ENCODE assay signal across 8 cellular contexts in the genomic region with DNA sequence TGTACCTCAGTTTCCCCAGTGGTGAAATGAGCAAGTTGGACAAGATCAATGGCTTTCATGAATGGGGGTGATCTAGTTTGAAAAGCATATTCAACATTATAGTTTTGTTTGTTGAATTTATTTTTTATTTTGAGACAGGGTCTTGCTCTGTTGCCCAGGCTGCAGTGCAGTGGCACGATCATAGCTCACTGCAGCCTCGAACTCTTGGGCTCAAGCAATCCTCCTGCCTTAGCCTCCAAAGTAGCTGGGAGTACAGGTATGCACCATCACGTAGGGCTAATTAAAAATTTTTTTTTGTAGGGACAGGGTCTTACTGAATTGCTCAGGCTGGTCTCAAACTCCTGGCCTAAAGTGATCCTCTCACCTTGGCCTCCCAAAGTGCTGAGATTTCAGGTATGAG.
"Had no signal": no experiment of that assay in that cellular context is flagged by ENCODE, and none has a peak within 500 bp of the region (broad histone marks: within the 10 kb centered on the region; RNA-seq: fewer than 3 reads in every experiment).

No MANE protein-coding gene starts in this region.

- DNase-seq: GDM1, GF-D8 had no signal

- H3K4me3 ChIP-seq: GM12878 had no signal

- FAIRE-seq: G401.6, GM12878, GM12891, GM12892, GM18507, GM19239 had no signal

- ATAC-seq: GM12878 had no signal
